In the genomic region with DNA sequence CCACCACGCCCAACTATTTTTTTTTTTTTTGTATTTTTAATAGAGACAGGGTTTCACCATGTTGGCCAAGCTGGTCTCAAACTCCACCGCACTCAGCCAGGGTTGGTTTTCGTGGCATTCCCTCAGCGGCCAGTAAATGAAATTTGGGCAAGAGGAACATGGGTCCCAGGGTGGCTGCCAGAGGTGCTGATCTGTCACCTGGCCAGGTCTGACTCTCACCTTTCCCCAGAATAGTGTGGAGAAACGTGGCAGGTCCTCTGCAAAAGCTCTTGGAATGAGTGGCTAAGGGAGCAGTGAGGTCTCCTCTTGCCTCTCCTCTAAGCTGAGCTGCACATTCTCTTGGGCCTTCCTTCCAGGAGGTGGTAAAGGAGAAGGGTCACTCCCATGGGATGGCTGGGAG, we compare ENCODE assay signal across 28 cellular contexts.
"Had no signal": no experiment of that assay in that cellular context is flagged by ENCODE, and none has a peak within 500 bp of the region (broad histone marks: within the 10 kb centered on the region; RNA-seq: fewer than 3 reads in every experiment).

No MANE protein-coding gene starts in this region.

- H3K27me3 Mint-ChIP-seq: natural killer cell treated with Interleukin-12 subunit alpha and Interleukin-12 subunit beta and Interleukin-15 and Interleukin-18, amount 100 ng/mL, for 72 hours; stimulated activated naive B cell treated with anti-CD40 and anti-IgM and Interleukin-4, amounts not matched to agents 10 μg/mL and 1 μg/mL and 100 μg/mL, for 72 hours; stimulated activated naive CD8-positive, alpha-beta T cell treated with anti-CD3 and anti-CD28 coated beads, Interleukin-15, Interleukin-2, amounts not matched to agents 100 ng/mL and 50 ng/mL, for 24 hours had no signal

- H3K27ac ChIP-seq: neutrophil, pancreas, prostate gland, right lobe of liver, sigmoid colon, stomach, thoracic aorta, thyroid gland, tibial nerve, upper lobe of left lung, uterus had no signal

- H3K36me3 Mint-ChIP-seq: naive thymus-derived CD8-positive, alpha-beta T cell; natural killer cell treated with Interleukin-12 subunit alpha and Interleukin-12 subunit beta and Interleukin-15 and Interleukin-18, amount 100 ng/mL, for 72 hours; stimulated activated effector memory CD8-positive, alpha-beta T cell treated with anti-CD3 and anti-CD28 coated beads, Interleukin-12 subunit alpha, Interleukin-12 subunit beta, amount 100 ng/mL, for 72 hours; stimulated activated naive B cell treated with anti-CD40 and anti-IgM and Interleukin-4, amounts not matched to agents 10 μg/mL and 1 μg/mL and 100 μg/mL, for 72 hours had no signal

- H3K36me3 ChIP-seq: neutrophil, pancreas, prostate gland, right lobe of liver, sigmoid colon, stomach, thoracic aorta, thyroid gland, tibial nerve, upper lobe of left lung, uterus had no signal

- H3K9me3 ChIP-seq: neutrophil, pancreas, prostate gland, right lobe of liver, sigmoid colon, stomach, thoracic aorta, thyroid gland, upper lobe of left lung, uterus had no signal

- H3K4me1 ChIP-seq: pancreas, prostate gland, right lobe of liver, sigmoid colon, stomach, thyroid gland, tibial nerve, upper lobe of left lung, uterus had no signal

- H3K9me3 Mint-ChIP-seq: nephron progenitor cell, neural crest cell had no signal

- H3K27ac Mint-ChIP-seq: natural killer cell treated with Interleukin-12 subunit alpha and Interleukin-12 subunit beta and Interleukin-15 and Interleukin-18, amount 100 ng/mL, for 72 hours; nephron progenitor cell; stimulated activated effector memory CD8-positive, alpha-beta T cell treated with anti-CD3 and anti-CD28 coated beads, Interleukin-12 subunit alpha, Interleukin-12 subunit beta, amount 100 ng/mL, for 72 hours; stimulated activated naive B cell treated with anti-CD40 and anti-IgM and Interleukin-4, amounts not matched to agents 10 μg/mL and 1 μg/mL and 100 μg/mL, for 72 hours; stimulated activated naive CD8-positive, alpha-beta T cell treated with anti-CD3 and anti-CD28 coated beads, Interleukin-15, Interleukin-2, amounts not matched to agents 100 ng/mL and 50 ng/mL, for 24 hours had no signal

- H3K4me1 Mint-ChIP-seq: naive thymus-derived CD8-positive, alpha-beta T cell; nephron progenitor cell; neural crest cell; stimulated activated effector memory CD8-positive, alpha-beta T cell treated with anti-CD3 and anti-CD28 coated beads, Interleukin-12 subunit alpha, Interleukin-12 subunit beta, amount 100 ng/mL, for 72 hours; stimulated activated naive B cell treated with anti-CD40 and anti-IgM and Interleukin-4, amounts not matched to agents 10 μg/mL and 1 μg/mL and 100 μg/mL, for 72 hours had no signal

- H3K27me3 ChIP-seq: neutrophil, right lobe of liver, thyroid gland, tibial nerve, upper lobe of left lung, uterus had no signal

- H3K4me3 Mint-ChIP-seq: naive thymus-derived CD8-positive, alpha-beta T cell; natural killer cell treated with Interleukin-12 subunit alpha and Interleukin-12 subunit beta and Interleukin-15 and Interleukin-18, amount 100 ng/mL, for 72 hours; nephron progenitor cell; neural crest cell; stimulated activated effector memory CD8-positive, alpha-beta T cell treated with anti-CD3 and anti-CD28 coated beads, Interleukin-12 subunit alpha, Interleukin-12 subunit beta, amount 100 ng/mL, for 72 hours; stimulated activated naive B cell treated with anti-CD40 and anti-IgM and Interleukin-4, amounts not matched to agents 10 μg/mL and 1 μg/mL and 100 μg/mL, for 72 hours; stimulated activated naive CD8-positive, alpha-beta T cell treated with anti-CD3 and anti-CD28 coated beads, Interleukin-15, Interleukin-2, amounts not matched to agents 100 ng/mL and 50 ng/mL, for 24 hours had no signal

- FAIRE-seq: pancreas, small intestine had no signal

- H3K4me3 ChIP-seq: pancreas, prostate gland, right lobe of liver, sigmoid colon, stomach, thoracic aorta, thyroid gland, tibial nerve, upper lobe of left lung, uterus had no signal

- ATAC-seq: naive thymus-derived CD8-positive, alpha-beta T cell; natural killer cell treated with Interleukin-12 subunit alpha and Interleukin-12 subunit beta and Interleukin-15 and Interleukin-18, amount 100 ng/mL, for 72 hours; pancreas; right cardiac atrium; right lobe of liver; stimulated activated effector memory CD8-positive, alpha-beta T cell treated with anti-CD3 and anti-CD28 coated beads, Interleukin-12 subunit alpha, Interleukin-12 subunit beta, amount 100 ng/mL, for 72 hours; stimulated activated naive B cell treated with anti-CD40 and anti-IgM and Interleukin-4, amounts not matched to agents 10 μg/mL and 1 μg/mL and 100 μg/mL, for 72 hours had no signal

- DNase-seq: naive thymus-derived CD8-positive, alpha-beta T cell; nephron progenitor cell; nucleus accumbens; pancreas; retina; right cardiac atrium; right lobe of liver; sigmoid colon; small intestine; stimulated activated CD4-positive, alpha-beta T cell treated with anti-CD3 and anti-CD28 coated beads, Interleukin-15, amount 100 ng/mL, for 24 hours; stimulated activated CD4-positive, alpha-beta T cell treated with anti-CD3 and anti-CD28 coated beads, Interleukin-2, amount 100 ng/mL, for 24 hours; stimulated activated CD4-positive, alpha-beta T cell treated with anti-CD3 and anti-CD28 coated beads, Interleukin-2, amount 100 ng/mL, for 48 hours; stimulated activated CD4-positive, alpha-beta T cell treated with anti-CD3 and anti-CD28 coated beads, Interleukin-4, amount 100 ng/mL, for 24 hours; stimulated activated naive B cell treated with anti-CD40 and anti-IgM and Interleukin-4, amounts not matched to agents 10 μg/mL and 1 μg/mL and 100 μg/mL, for 72 hours; stimulated activated naive CD4-positive, alpha-beta T cell treated with Interleukin-2 at 50 U/mL for 16 hours; stomach; thyroid gland; trophoblast cell; upper lobe of left lung; uterus had no signal
